8 cellular contexts compared by ENCODE assay signal in genomic region chr3:195583831-195584542, GRCh38. TPM values are rescaled to one million over a fixed set of nuclear protein-coding genes. Genes with fewer than 3 reads are reported as not detected.
DNase-seq lines count a peak whose midpoint lies in the region; ATAC-seq lines count a peak whose summit lies in the region.

Gene APOD (minus strand): TSS chr3:195583940. CDS start chr3:195579461, 4,479 bp downstream.

- intact Hi-C loops in head of caudate nucleus (cut with DNase I) (no loop called here), sciatic nerve (cut with DNase I) (no loop called here)

- H3K27ac Mint-ChIP-seq in CD8-positive, alpha-beta memory T cell = no peak within 1 kb of the TSS

- DNase-seq in EH (ENCODE audit: low read depth) (peak; percentile 39), SW480 (ENCODE audit: low spot score) (peak; percentile 52), head of caudate nucleus (peak; percentile 61 to 91 (median 84)), sciatic nerve (ENCODE audit: low spot score) (peak; percentile 88), NCI-H524 treated with DMSO at 0.1 percent for 48 hours (lab: John Stamatoyannopoulos, UW) (no peak)
- no peak for DNase-seq in CD8-positive, alpha-beta memory T cell

- no peaks in the 10 kb centered on the region for H3K36me3 Mint-ChIP-seq in CD8-positive, alpha-beta memory T cell

- H3K27me3 ChIP-seq in CD8-positive, alpha-beta memory T cell (ENCODE audit: insufficient read depth, low read length, poor library complexity, severe bottlenecking) = no peaks in the 10 kb centered on the region

- H3K4me1 Mint-ChIP-seq in CD8-positive, alpha-beta memory T cell = no peaks in the 10 kb centered on the region

- POLR2A ChIA-PET in CD8-positive, alpha-beta memory T cell (lab: Charles Lee) = no interaction called here

- H3K9me3 ChIP-seq in CD8-positive, alpha-beta memory T cell (ENCODE audit: low read length) = no peaks in the 10 kb centered on the region

- peak; percentile 92 for ATAC-seq in sciatic nerve
- ATAC-seq in HG03521 (IDR thresholded peaks at IDR 0.05; ENCODE audit: unreplicated experiment) = no peak
- no peak for ATAC-seq in GM18520 (IDR thresholded peaks at IDR 0.05; ENCODE audit: unreplicated experiment)

- H3K4me1 ChIP-seq in CD8-positive, alpha-beta memory T cell (ENCODE audit: insufficient read depth, low read length) = peaks cover 16% of the 10 kb centered on the region

- no peak within 1 kb of the TSS for H3K27ac ChIP-seq in CD8-positive, alpha-beta memory T cell (ENCODE audit: low read depth, low read length)

- no peaks in the 10 kb centered on the region for H3K36me3 ChIP-seq in CD8-positive, alpha-beta memory T cell (ENCODE audit: insufficient read depth, low read length)

- H3K4me3 Mint-ChIP-seq in CD8-positive, alpha-beta memory T cell = no peak within 1 kb of the TSS

- CTCF ChIA-PET in CD8-positive, alpha-beta memory T cell (lab: Charles Lee) = interaction anchor here (1.4 kb wide), 1 partner anchor 20 kb away, joined by 3 read pairs; no protein-coding TSS in a partner anchor

- no peaks in the 10 kb centered on the region for H3K9me3 Mint-ChIP-seq in CD8-positive, alpha-beta memory T cell

- H3K27me3 Mint-ChIP-seq in CD8-positive, alpha-beta memory T cell = peaks cover 9 to 11% of the 10 kb centered on the region in 2 donors

- no peak within 1 kb of the TSS for H3K4me3 ChIP-seq in CD8-positive, alpha-beta memory T cell (ENCODE audit: low read length)

RNA-seq across cellular contexts. Expression of gene APOD, which starts in this region (rescaled TPM):
- total RNA-seq in sciatic nerve = 6,445 TPM
- under 1 TPM in 1 of 2 experiments, not detected in 1; 0.20 TPM for total RNA-seq in CD8-positive, alpha-beta memory T cell
- polyA plus RNA-seq in CD8-positive, alpha-beta memory T cell = not detected

Comparison
In these comparisons a context has a peak if more than half of its experiments do, and no peak if none do; other contexts are left out.
1. RNA of gene APOD (total RNA-seq): 6,445 TPM in sciatic nerve (single experiment); 0.20 TPM in CD8-positive, alpha-beta memory T cell; every median in the first group is over 1,000 times any median in the second.
2. DNase-seq: peak in EH (single experiment), SW480 (single experiment), head of caudate nucleus (42 of 42) and sciatic nerve (single experiment); none in NCI-H524 treated with DMSO at 0.1 percent for 48 hours (single experiment) and CD8-positive, alpha-beta memory T cell (0 of 5).